ENCODE assay signal across 9 cellular contexts in genomic region chr20:47350691-47351545, GRCh38. TPM values are rescaled to one million over a fixed set of nuclear protein-coding genes. Genes with fewer than 3 reads are reported as not detected.
DNase-seq lines count a peak whose midpoint lies in the region; ATAC-seq and TF ChIP-seq lines count a peak whose summit lies in the region.
"Had no signal": no experiment of that assay in that cellular context is flagged by ENCODE, and none has a peak within 500 bp of the region (broad histone marks: within the 10 kb centered on the region; RNA-seq: fewer than 3 reads in every experiment).

No MANE protein-coding gene starts in this region.

- peaks cover 57 to 93% of the 10 kb centered on the region in 2 experiments for H3K79me1 ChIP-seq in IMR-90 (ENCODE audit: low read depth in 1 of 2, low read length in 2 of 2)

- H3K4me3 ChIP-seq in IMR-90 (ENCODE audit: insufficient read depth, low read depth, low read length) = no peak overlapping the region
- peak overlapping the region in 1 of 4 donors; percentile 49 for H3K4me3 ChIP-seq in adrenal gland
- H3K4me3 ChIP-seq in stomach smooth muscle (ENCODE audit: low read length in 2 of 2) = peak overlapping the region; percentile 61 to 69

- TF ChIP-seq CTCF in IMR-90 (conservative IDR thresholded peaks at IDR 0.05; ENCODE audit: low read depth, low read length) (no peak), adrenal gland (IDR thresholded peaks at IDR 0.05) (no peak), natural killer cell (IDR thresholded peaks at IDR 0.05) (no peak)

- H2AFZ ChIP-seq in IMR-90 (replicated peaks; ENCODE audit: low read length, poor library complexity) = no peak overlapping the region

- intact Hi-C loops in IMR-90 (cut with micrococcal nuclease) = no loop called here
- intact Hi-C loops in adrenal gland (cut with DNase I) = no loop called here
- intact Hi-C loops in natural killer cell (cut with micrococcal nuclease) = loop anchor here (2.0 to 10.0 kb wide), 2 partner anchors 16 to 154 kb away; partner anchors contain the start of gene NCOA3

- no peak for ATAC-seq in IMR-90 (ENCODE audit: low read depth)
- ATAC-seq in natural killer cell = no peak
- no peak for ATAC-seq in esophagus mucosa
- no peak for ATAC-seq in HG03354 (IDR thresholded peaks at IDR 0.05; ENCODE audit: poor library complexity, severe bottlenecking, unreplicated experiment)

- no peaks in the 10 kb centered on the region for H3K9me3 ChIP-seq in IMR-90 (ENCODE audit: control insufficient read depth, insufficient read depth, low read length)
- no peaks in the 10 kb centered on the region for H3K9me3 ChIP-seq in adrenal gland (replicated peaks in 1 of 3)
- H3K9me3 ChIP-seq in stomach smooth muscle (ENCODE audit: control insufficient read depth in 2 of 2, low read length in 2 of 2) = no peaks in the 10 kb centered on the region

- H3K27me3 Mint-ChIP-seq in natural killer cell (ENCODE audit: low read depth in 2 of 2) = no peaks in the 10 kb centered on the region

- in situ Hi-C loops in IMR-90 (cut with MboI; ENCODE audit: low sequenced_read_pairs) = no loop called here

- dilution Hi-C loops in IMR-90 (cut with HindIII; ENCODE audit: low sequenced_read_pairs, unreplicated experiment) = no loop called here

- peak overlapping the region; percentile 97 for H2BK5ac ChIP-seq in IMR-90 (ENCODE audit: low read depth, low read length, poor library complexity, severe bottlenecking)

- CTCF ChIA-PET in IMR-90 (lab: Yijun Ruan, JAX) = interaction anchor here (1.7 to 2.2 kb wide), 2 partner anchors 33 kb away, joined by 6 to 10 read pairs; no protein-coding TSS in a partner anchor

- H3K4me3 Mint-ChIP-seq in natural killer cell = no peak overlapping the region

- no CpG with 5 or more reads among the region's 4 CpGs for WGBS in IMR-90 (ENCODE audit: extremely low coverage in 2 of 2, insufficient read length in 1 of 2), 2 experiments
- WGBS in adrenal gland, 4 donors = 61 to 70% (median 68%) methylated on average over 4 of the region's 4 CpGs

- BruUV-seq in IMR-90 (replicated peaks; lab: Mats Ljungman, UMichigan) = no TSS peak

- no peaks in the 10 kb centered on the region for H4K20me1 ChIP-seq in IMR-90 (ENCODE audit: insufficient read depth, low read length)

- peak overlapping the region; percentile 51; the same call in 1 of the 2 replicates for H4K91ac ChIP-seq in IMR-90 (ENCODE audit: insufficient read depth, low read depth, low read length)

- DNase-seq in IMR-90 (no peak), adrenal gland (no peak), NCI-H128 (lab: John Stamatoyannopoulos, UW; ENCODE audit: unreplicated experiment) (no peak), natural killer cell (no peak)
- DNase-seq: NCI-H1694 had no signal

- H2AK5ac ChIP-seq in IMR-90 (ENCODE audit: low read depth, low read length) = no peak overlapping the region

- no peak overlapping the region for H2AK9ac ChIP-seq in IMR-90 (replicated peaks; ENCODE audit: low read depth, low read length, poor library complexity)

- H2BK15ac ChIP-seq in IMR-90 (ENCODE audit: low read depth, low read length) = peak overlapping the region; percentile 4; the same call in 2 of the 3 replicates

- H3K4ac ChIP-seq in IMR-90 (ENCODE audit: low read depth, low read length) = peak overlapping the region; percentile 4; the same call in 1 of the 2 replicates

- H3K36me3 Mint-ChIP-seq in natural killer cell = no peaks in the 10 kb centered on the region

- H3K23ac ChIP-seq in IMR-90 (ENCODE audit: low read depth, low read length) = peak overlapping the region; percentile 73

- H3K4me2 ChIP-seq in IMR-90 (ENCODE audit: low read depth, low read length) = peak overlapping the region; percentile 54; the same call in 1 of the 2 replicates

- H3K56ac ChIP-seq in IMR-90 (ENCODE audit: extremely low read depth, insufficient read depth, low read length) = peak overlapping the region; percentile 30

- H3K14ac ChIP-seq in IMR-90 (replicated peaks; ENCODE audit: low read depth, low read length) = peak overlapping the region; percentile 87

- no peak overlapping the region for H3K27ac Mint-ChIP-seq in natural killer cell

- peak overlapping the region; percentile 17; the same call in 1 of the 2 replicates for H4K5ac ChIP-seq in IMR-90 (ENCODE audit: low read depth, low read length)

- no peak for TF ChIP-seq RAD21 in IMR-90 (IDR thresholded peaks at IDR 0.05; ENCODE audit: low read length)

- H3K27me3 ChIP-seq in IMR-90 (ENCODE audit: control insufficient read depth, insufficient read depth, low read length) (no peaks in the 10 kb centered on the region), adrenal gland (no peaks in the 10 kb centered on the region), layer of hippocampus (ENCODE audit: control insufficient read depth, insufficient read depth, low read length) (no peaks in the 10 kb centered on the region), stomach smooth muscle (ENCODE audit: control insufficient read depth in 1 of 2, insufficient read depth in 2 of 2, low read length in 2 of 2) (no peaks in the 10 kb centered on the region)

- peak overlapping the region; percentile 92; the same call in 1 of the 2 replicates for H3K18ac ChIP-seq in IMR-90 (ENCODE audit: low read depth, low read length)

- H2BK20ac ChIP-seq in IMR-90 (ENCODE audit: low read depth, low read length) = peak overlapping the region; percentile 30; the same call in 1 of the 2 replicates

- H2BK120ac ChIP-seq in IMR-90 (ENCODE audit: low read depth, low read length) = peak overlapping the region; percentile 84

- H3K27ac ChIP-seq in IMR-90 (ENCODE audit: insufficient read depth, low read length) (no peak overlapping the region; the same call in 1 of the 2 replicates), adrenal gland (peak overlapping the region; percentile 95 to 99 (median 98)), layer of hippocampus (ENCODE audit: low read depth, low read length) (peak overlapping the region; percentile 100), stomach smooth muscle (ENCODE audit: low read length) (peak overlapping the region; percentile 99)

- TF ChIP-seq POLR2A in IMR-90 (IDR thresholded peaks at IDR 0.05; ENCODE audit: low read depth, low read length) (no peak), adrenal gland (IDR thresholded peaks at IDR 0.05) (no peak)

- peaks cover 0 to 27% of the 10 kb centered on the region in 2 donors for H3K4me1 Mint-ChIP-seq in natural killer cell

- H3K9me1 ChIP-seq in IMR-90 (ENCODE audit: insufficient read depth, low read length) = peaks cover 19% of the 10 kb centered on the region

- no peaks in the 10 kb centered on the region for H3K9me3 Mint-ChIP-seq in natural killer cell

- H4K8ac ChIP-seq in IMR-90 (ENCODE audit: low read depth in 2 of 2, low read length in 2 of 2) = peak overlapping the region; percentile 41 to 97

- peaks cover 56% of the 10 kb centered on the region for H3K4me1 ChIP-seq in IMR-90 (ENCODE audit: control insufficient read depth, insufficient read depth, low read length)
- H3K4me1 ChIP-seq in adrenal gland (replicated peaks in 1 of 2) = peaks cover 81 to 93% of the 10 kb centered on the region in 2 donors
- H3K4me1 ChIP-seq in stomach smooth muscle (ENCODE audit: control insufficient read depth, insufficient read depth, low read length) = peaks cover 77% of the 10 kb centered on the region

- H3K9ac ChIP-seq in IMR-90 (ENCODE audit: low read depth, low read length) (peak overlapping the region; percentile 13; the same call in 1 of the 2 replicates), stomach smooth muscle (ENCODE audit: low read length in 2 of 2) (peak overlapping the region in 1 of 2 donors; percentile 25)

- H3K36me3 ChIP-seq in IMR-90 (ENCODE audit: control insufficient read depth, insufficient read depth, low read length) (peaks cover 5% of the 10 kb centered on the region; the same call in 1 of the 2 replicates), adrenal gland (replicated peaks in 1 of 2) (peaks cover 0 to 15% of the 10 kb centered on the region in 2 donors), stomach smooth muscle (ENCODE audit: control insufficient read depth in 2 of 2, insufficient read depth in 2 of 2, low read length in 2 of 2) (no peaks in the 10 kb centered on the region)

- POLR2A ChIA-PET in IMR-90 (lab: Charles Lee; ENCODE audit: unreplicated experiment) = interaction anchor here (0.5 to 1.1 kb wide), 3 partner anchors 33 to 223 kb away, joined by 3 to 4 read pairs (median 3); no protein-coding TSS in a partner anchor

TF ChIP-seq in IMR-90, 13 proteins besides CTCF, POLR2A, EP300 and RAD21:
- TF ChIP-seq MAFK (IDR thresholded peaks at IDR 0.05; ENCODE audit: low read depth, low read length) (no peak), NFE2L2 (IDR thresholded peaks at IDR 0.05; ENCODE audit: low read depth, low read length) (no peak), FOS (IDR thresholded peaks at IDR 0.05; ENCODE audit: low read depth, low read length) (no peak)

RNA-seq across cellular contexts. Expression of gene ZMYND8, which starts 5.6 kb away (rescaled TPM):
- total RNA-seq in IMR-90 (2012; rRNA removed) (23.6 and 24.0 TPM in 2 replicates), adrenal gland (100 to 1,000 TPM in 2 of 8 donors, 10 to 100 TPM in 6; 58.4 to 116 (median 70.5) TPM), natural killer cell (10 to 100 TPM; 57.6 to 72.6 (median 69.8) TPM), esophagus mucosa (27.4 TPM)
- polyA plus RNA-seq in IMR-90 (2012; rRNA removed) (28.2 and 28.3 TPM in 2 replicates), adrenal gland (10 to 100 TPM; 37.0 to 83.9 (median 64.1) TPM)
- 12.6 and 14.1 TPM in 2 replicates for polyA plus RNA-seq in IMR-90 (2012; cell fraction: cytosol; rRNA removed)
- 43.6 and 72.5 TPM in 2 replicates for polyA plus RNA-seq in IMR-90 (2012; cell fraction: nucleus; rRNA removed; ENCODE audit: low replicate concordance)
